ENCODE assay signal across 8 cellular contexts in the genomic region with DNA sequence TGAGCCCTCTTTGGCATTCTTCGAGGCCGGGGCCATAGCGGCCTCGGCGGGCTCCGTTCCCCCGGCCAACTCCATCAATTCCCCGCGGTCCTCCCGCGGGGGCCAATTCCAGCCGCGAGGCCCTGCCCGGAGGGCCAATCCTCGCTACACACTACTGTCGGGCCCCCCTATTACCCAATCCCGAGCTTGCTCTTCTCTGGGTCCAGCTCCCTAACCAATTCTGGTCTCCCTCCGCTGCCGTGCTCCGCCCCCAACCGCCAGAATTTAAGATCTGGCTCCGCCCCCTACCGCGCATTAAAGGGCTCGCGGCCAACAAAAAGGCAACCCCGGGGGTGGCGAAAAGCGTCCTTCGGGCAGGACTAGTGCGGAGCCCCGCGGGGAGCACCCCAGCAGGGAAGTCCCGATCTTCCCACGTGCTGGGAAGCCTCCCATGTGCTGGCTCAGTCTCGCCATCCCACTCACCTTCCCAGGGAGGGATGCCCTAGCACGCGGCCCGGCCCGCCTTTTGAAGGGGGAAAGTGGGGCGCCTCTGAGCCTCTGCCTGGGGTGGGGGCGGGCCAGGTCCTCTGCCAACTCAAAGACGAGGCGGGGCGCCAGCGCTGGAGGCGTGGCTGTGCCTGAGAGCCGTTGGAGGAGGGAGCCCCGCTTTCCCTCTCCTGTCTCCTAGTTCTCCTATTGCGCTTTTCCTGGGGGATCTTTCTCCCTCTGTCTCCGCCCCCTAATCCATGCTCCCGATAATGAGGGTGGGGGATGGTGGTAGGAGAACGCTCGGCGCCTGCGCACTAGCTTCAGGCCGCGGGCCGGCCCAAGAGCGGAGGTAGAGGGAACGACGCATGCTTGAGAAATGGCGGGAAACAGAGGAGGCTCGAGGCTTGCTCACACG. TPM values are rescaled to one million over a fixed set of nuclear protein-coding genes. Genes with fewer than 3 reads are reported as not detected.
DNase-seq lines count a peak whose midpoint lies in the region; ATAC-seq and TF ChIP-seq lines count a peak whose summit lies in the region.

No MANE protein-coding gene starts in this region.

- peaks cover 17% of the 10 kb centered on the region for H3K36me3 Mint-ChIP-seq in Caco-2 (ENCODE audit: insufficient read depth, unreplicated experiment)

- H3K4me2 ChIP-seq in neural cell (ENCODE audit: low read length): peak overlapping the region; percentile 38

- H3K9ac ChIP-seq in HUES48 (ENCODE audit: low read depth, low read length) (no peak overlapping the region), neural cell (ENCODE audit: low read length) (peak overlapping the region; percentile 82)

- TF ChIP-seq RAD21 in neural cell (conservative IDR thresholded peaks at IDR 0.05): no peak

- H3K36me3 ChIP-seq in Caco-2 (ENCODE audit: control insufficient read depth, insufficient read depth, low read length) (no peaks in the 10 kb centered on the region), HUES48 (ENCODE audit: control insufficient read depth, insufficient read depth, low read length) (no peaks in the 10 kb centered on the region), neural cell (ENCODE audit: insufficient read depth, low read length) (no peaks in the 10 kb centered on the region)

- peaks cover 14% of the 10 kb centered on the region for H3K4me1 ChIP-seq in Caco-2
- H3K4me1 ChIP-seq in HUES48 (ENCODE audit: control insufficient read depth, insufficient read depth, low read length): peaks cover 3% of the 10 kb centered on the region; the same call in 1 of the 2 replicates

- H3K27me3 ChIP-seq in Caco-2 (replicated peaks; ENCODE audit: control insufficient read depth, insufficient read depth, low read length) (no peaks in the 10 kb centered on the region), HUES48 (ENCODE audit: control insufficient read depth, insufficient read depth, low read length) (peaks cover 75% of the 10 kb centered on the region), neural cell (ENCODE audit: insufficient read depth, low read depth, low read length) (no peaks in the 10 kb centered on the region)

- H3K4me3 ChIP-seq in Caco-2 (ENCODE audit: low read depth, low read length) (peak overlapping the region; percentile 81), HUES48 (ENCODE audit: low read depth, low read length) (peak overlapping the region; percentile 70), fibroblast of villous mesenchyme (ENCODE audit: low read depth, low read length) (peak overlapping the region; percentile 68), neural cell (ENCODE audit: low read length) (peak overlapping the region; percentile 87)

- CTCF ChIA-PET in Caco-2 (lab: Charles Lee): interaction anchor here (0.5 to 2.4 kb wide), 11 partner anchors 10 to 1039 kb away, joined by 3 to 23 read pairs (median 6); no protein-coding TSS in a partner anchor

- no peaks in the 10 kb centered on the region for H3K9me3 Mint-ChIP-seq in Caco-2 (ENCODE audit: unreplicated experiment)

- TF ChIP-seq CTCF in Caco-2 (IDR thresholded peaks at IDR 0.05; ENCODE audit: insufficient read depth in 1 of 2, low read depth in 1 of 2, low read length in 1 of 2, severe bottlenecking in 1 of 2, unreplicated experiment in 1 of 2) (no peak), fibroblast of villous mesenchyme (IDR thresholded peaks at IDR 0.05; ENCODE audit: insufficient read depth, low read depth, low read length) (no peak), neural cell (IDR thresholded peaks at IDR 0.05; ENCODE audit: poor library complexity, severe bottlenecking) (no peak)

- no peak for TF ChIP-seq EP300 in neural cell (conservative IDR thresholded peaks at IDR 0.05; ENCODE audit: poor library complexity, severe bottlenecking)

- H3K9me3 ChIP-seq in Caco-2 (no peaks in the 10 kb centered on the region), HUES48 (ENCODE audit: control insufficient read depth, insufficient read depth, low read length) (no peaks in the 10 kb centered on the region), neural cell (ENCODE audit: low read length) (no peaks in the 10 kb centered on the region)

- no peaks in the 10 kb centered on the region for H3K27me3 Mint-ChIP-seq in Caco-2 (ENCODE audit: insufficient read depth, unreplicated experiment)

- peak; percentile 95 for DNase-seq in Caco-2
- peak; percentile 93 for DNase-seq in RPMI7951 (ENCODE audit: low read depth)
- peak; percentile 64 for DNase-seq in activated gamma-delta T cell (lab: John Stamatoyannopoulos, UW)
- peak; percentile 94 for DNase-seq in fibroblast of villous mesenchyme (ENCODE audit: low read depth)
- DNase-seq in stimulated activated naive CD8-positive, alpha-beta T cell treated with anti-CD3 and anti-CD28 coated beads, Interleukin-15, Interleukin-2, amounts not matched to agents 100 U/mL and 50 U/mL, for 24 hours: peak; percentile 94

- H3K27ac Mint-ChIP-seq in Caco-2 (ENCODE audit: unreplicated experiment): peak overlapping the region; percentile 28

- intact Hi-C loops in Caco-2 (cut with micrococcal nuclease; ENCODE audit: unreplicated experiment): loop anchor here (1.0 kb wide), 3 partner anchors 10 to 98 kb away; a partner anchor contains a TSS

- BruUV-seq in Caco-2 (replicated peaks; lab: Mats Ljungman, UMichigan): TSS peak; percentile 67

- H3K27ac ChIP-seq in HUES48 (ENCODE audit: low read depth, low read length) (no peak overlapping the region), neural cell (ENCODE audit: low read length) (peak overlapping the region; percentile 79)

- H3F3A ChIP-seq in neural cell (ENCODE audit: insufficient read depth, low read length, poor library complexity, severe bottlenecking): no peaks in the 10 kb centered on the region

- H2AFZ ChIP-seq in neural cell (ENCODE audit: low read depth, low read length): peak overlapping the region; percentile 58

- peak; percentile 83 for ATAC-seq in GM21390 (IDR thresholded peaks at IDR 0.05; ENCODE audit: unreplicated experiment)
- peak; percentile 95 for ATAC-seq in stimulated activated naive CD8-positive, alpha-beta T cell treated with anti-CD3 and anti-CD28 coated beads, Interleukin-15, Interleukin-2, amounts not matched to agents 100 U/mL and 50 U/mL, for 24 hours

- no peaks in the 10 kb centered on the region for H3K9me2 ChIP-seq in neural cell (ENCODE audit: insufficient read depth, low read length)

- H4K20me1 ChIP-seq in neural cell (ENCODE audit: insufficient read depth): no peaks in the 10 kb centered on the region

- no peaks in the 10 kb centered on the region for H3K79me2 ChIP-seq in neural cell (replicated peaks; ENCODE audit: insufficient read depth, low read length)

- POLR2A ChIA-PET in Caco-2 (lab: Charles Lee): interaction anchor here (0.6 to 1.5 kb wide), 10 partner anchors 10 to 139 kb away, joined by 3 to 16 read pairs (median 4); a partner anchor contains a TSS

- H3K4me3 Mint-ChIP-seq in Caco-2 (ENCODE audit: unreplicated experiment): peak overlapping the region; percentile 86

- H3K4me1 Mint-ChIP-seq in Caco-2 (ENCODE audit: low read depth, unreplicated experiment): peaks cover 20% of the 10 kb centered on the region

TF ChIP-seq in neural cell, 6 proteins besides CTCF, POLR2A, EP300 and RAD21:
- TF ChIP-seq TAF1 (IDR thresholded peaks at IDR 0.05; ENCODE audit: low read depth) (no peak), EZH2 (IDR thresholded peaks at IDR 0.05; ENCODE audit: borderline replicate concordance, insufficient read depth, low read length, poor library complexity, severe bottlenecking) (no peak), MXI1 (conservative IDR thresholded peaks at IDR 0.05; ENCODE audit: poor library complexity, severe bottlenecking) (peak; percentile 85)
- TF ChIP-seq, protein P1, sequence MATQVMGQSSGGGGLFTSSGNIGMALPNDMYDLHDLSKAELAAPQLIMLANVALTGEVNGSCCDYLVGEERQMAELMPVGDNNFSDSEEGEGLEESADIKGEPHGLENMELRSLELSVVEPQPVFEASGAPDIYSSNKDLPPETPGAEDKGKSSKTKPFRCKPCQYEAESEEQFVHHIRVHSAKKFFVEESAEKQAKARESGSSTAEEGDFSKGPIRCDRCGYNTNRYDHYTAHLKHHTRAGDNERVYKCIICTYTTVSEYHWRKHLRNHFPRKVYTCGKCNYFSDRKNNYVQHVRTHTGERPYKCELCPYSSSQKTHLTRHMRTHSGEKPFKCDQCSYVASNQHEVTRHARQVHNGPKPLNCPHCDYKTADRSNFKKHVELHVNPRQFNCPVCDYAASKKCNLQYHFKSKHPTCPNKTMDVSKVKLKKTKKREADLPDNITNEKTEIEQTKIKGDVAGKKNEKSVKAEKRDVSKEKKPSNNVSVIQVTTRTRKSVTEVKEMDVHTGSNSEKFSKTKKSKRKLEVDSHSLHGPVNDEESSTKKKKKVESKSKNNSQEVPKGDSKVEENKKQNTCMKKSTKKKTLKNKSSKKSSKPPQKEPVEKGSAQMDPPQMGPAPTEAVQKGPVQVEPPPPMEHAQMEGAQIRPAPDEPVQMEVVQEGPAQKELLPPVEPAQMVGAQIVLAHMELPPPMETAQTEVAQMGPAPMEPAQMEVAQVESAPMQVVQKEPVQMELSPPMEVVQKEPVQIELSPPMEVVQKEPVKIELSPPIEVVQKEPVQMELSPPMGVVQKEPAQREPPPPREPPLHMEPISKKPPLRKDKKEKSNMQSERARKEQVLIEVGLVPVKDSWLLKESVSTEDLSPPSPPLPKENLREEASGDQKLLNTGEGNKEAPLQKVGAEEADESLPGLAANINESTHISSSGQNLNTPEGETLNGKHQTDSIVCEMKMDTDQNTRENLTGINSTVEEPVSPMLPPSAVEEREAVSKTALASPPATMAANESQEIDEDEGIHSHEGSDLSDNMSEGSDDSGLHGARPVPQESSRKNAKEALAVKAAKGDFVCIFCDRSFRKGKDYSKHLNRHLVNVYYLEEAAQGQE (IDR thresholded peaks at IDR 0.05; ENCODE audit: borderline replicate concordance): peak; percentile 10
TF ChIP-seq in neural cell: peak in this region for 2.

RNA-seq across cellular contexts. Expression of a gene that starts 3.5 kb away (rescaled TPM):
- 20.0 and 21.7 TPM in 2 replicates for total RNA-seq in Caco-2 (2022)
- total RNA-seq in RPMI7951 (2014; rRNA removed; shearing (Covaris generic)): 10.1 and 13.2 TPM in 2 replicates
- total RNA-seq in fibroblast of villous mesenchyme: 2.3 and 3.0 TPM in 2 replicates
- 19.1 and 24.7 TPM in 2 replicates for polyA plus RNA-seq in neural cell
- polyA minus RNA-seq in neural cell: 26.5 and 30.9 TPM in 2 replicates

RNA-seq across cellular contexts. Expression of a gene that starts 19.0 kb away (rescaled TPM):
- total RNA-seq in Caco-2 (2022) (1.1 and 1.3 TPM in 2 replicates), fibroblast of villous mesenchyme (not detected in 2 replicates)
- total RNA-seq in RPMI7951 (2014; rRNA removed; shearing (Covaris generic)): not detected in 2 replicates
- not detected in 2 replicates for polyA plus RNA-seq in neural cell
- not detected in 2 replicates for polyA minus RNA-seq in neural cell

RNA-seq across cellular contexts. Expression of a gene that starts 33.6 kb away (rescaled TPM):
- total RNA-seq in Caco-2 (2022) (4.1 and 5.3 TPM in 2 replicates), fibroblast of villous mesenchyme (0.32 TPM in 1 of 2 replicates, not detected in the other)
- total RNA-seq in RPMI7951 (2014; rRNA removed; shearing (Covaris generic)): 1.1 TPM in 1 of 2 replicates, not detected in the other
- not detected in 2 replicates for polyA plus RNA-seq in neural cell
- polyA minus RNA-seq in neural cell: not detected in 2 replicates
